ENCODE assay signal across 15 cellular contexts in genomic region chr18:34511435-34511834, GRCh38.
DNase-seq lines count a peak whose midpoint lies in the region; ATAC-seq and TF ChIP-seq lines count a peak whose summit lies in the region.
"Had no signal": no experiment of that assay in that cellular context is flagged by ENCODE, and none has a peak within 500 bp of the region (broad histone marks: within the 10 kb centered on the region; RNA-seq: fewer than 3 reads in every experiment).

No MANE protein-coding gene starts in this region.

- H3K4me3 ChIP-seq in left ventricle myocardium inferior (no peak overlapping the region), epithelial cell of proximal tubule (ENCODE audit: low read depth, low read length) (no peak overlapping the region)
- H3K4me3 ChIP-seq: A549, GM23248 had no signal

- peaks cover 6% of the 10 kb centered on the region for H3K9me3 ChIP-seq in left ventricle myocardium inferior (replicated peaks)
- H3K9me3 ChIP-seq: A549, Caco-2 had no signal

- peaks cover 46% of the 10 kb centered on the region for H3K4me1 ChIP-seq in left ventricle myocardium inferior
- H3K4me1 ChIP-seq: A549, Caco-2 had no signal

- H3K27me3 ChIP-seq in left ventricle myocardium inferior (ENCODE audit: low read depth): no peaks in the 10 kb centered on the region

- peak overlapping the region; percentile 32 for H3K27ac ChIP-seq in left ventricle myocardium inferior (replicated peaks)
- H3K27ac ChIP-seq: 22Rv1, A549, C4-2B, GM23248 had no signal

- DNase-seq in left ventricle myocardium inferior (no peak), Right ventricle myocardium inferior (ENCODE audit: missing footprints) (no peak), epithelial cell of proximal tubule (ENCODE audit: low read depth) (peak; percentile 52), kidney glomerular epithelial cell (lab: John Stamatoyannopoulos, UW) (peak; percentile 82), medulla oblongata (ENCODE audit: extremely low spot score) (no peak), NCI-H345 (lab: John Stamatoyannopoulos, UW) (no peak)
- DNase-seq: AML-193; Caco-2; CD4-positive, alpha-beta T cell; GM23248; HCEC 1CT had no signal

- intact Hi-C loops in left ventricle myocardium inferior (cut with micrococcal nuclease) (no loop called here), Right ventricle myocardium inferior (cut with DNase I) (no loop called here)

- ATAC-seq in Right ventricle myocardium inferior (no peak), HG03135 (IDR thresholded peaks at IDR 0.05; ENCODE audit: unreplicated experiment) (no peak)
- ATAC-seq: A549 had no signal

- H3K36me3 ChIP-seq in left ventricle myocardium inferior: no peaks in the 10 kb centered on the region

- TF ChIP-seq CTCF in left ventricle myocardium inferior (IDR thresholded peaks at IDR 0.05; ENCODE audit: borderline replicate concordance) (no peak), epithelial cell of proximal tubule (conservative IDR thresholded peaks at IDR 0.05; ENCODE audit: low read depth, low read length) (no peak)

Comparison
In these comparisons a context has a peak if more than half of its experiments do, and no peak if none do; other contexts are left out.
1. DNase-seq: peak in epithelial cell of proximal tubule (single experiment) and kidney glomerular epithelial cell (single experiment); none in left ventricle myocardium inferior (single experiment), Right ventricle myocardium inferior (single experiment), medulla oblongata (single experiment) and NCI-H345 (single experiment).